Comparison of ENCODE assay signal across 16 cellular contexts in genomic region chr4:181194096-181194495, GRCh38.
"Had no signal": no experiment of that assay in that cellular context is flagged by ENCODE, and none has a peak within 500 bp of the region (broad histone marks: within the 10 kb centered on the region; RNA-seq: fewer than 3 reads in every experiment).

No MANE protein-coding gene starts in this region.

- ATAC-seq: naive thymus-derived CD8-positive, alpha-beta T cell; stimulated activated naive CD8-positive, alpha-beta T cell treated with anti-CD3 and anti-CD28 coated beads, Interleukin-15, amount 100 ng/mL, for 72 hours had no signal

- DNase-seq: activated B cell treated with CpG ODN at 0.5 μM for 24 hours; activated CD4-positive, alpha-beta memory T cell treated with anti-CD3 and anti-CD28 coated beads, Interleukin-2, amount 10 ng/mL, durations not matched to agents 7 days and 5 days; activated CD4-positive, alpha-beta T cell treated with anti-CD3 and anti-CD28 coated beads for 4 hours; activated naive CD4-positive, alpha-beta T cell treated with anti-CD3 and anti-CD28 coated beads for 36 hours; activated T-cell treated with anti-CD3 and anti-CD28 coated beads, Interleukin-2, amount 50 U/mL, for 1 hour; cortex of kidney; effector CD8-positive, alpha-beta T cell; foreskin fibroblast; naive thymus-derived CD8-positive, alpha-beta T cell; small intestine; stimulated activated CD4-positive, alpha-beta T cell treated with anti-CD3 and anti-CD28 coated beads, Interleukin-4, amount 100 ng/mL, for 1 hour; stimulated activated naive CD8-positive, alpha-beta T cell treated with anti-CD3 and anti-CD28 coated beads, Interleukin-15, amount 100 ng/mL, for 72 hours had no signal

- H3K4me3 ChIP-seq: breast epithelium, esophagus muscularis mucosa, prostate gland, right atrium auricular region had no signal
